In the genomic region with DNA sequence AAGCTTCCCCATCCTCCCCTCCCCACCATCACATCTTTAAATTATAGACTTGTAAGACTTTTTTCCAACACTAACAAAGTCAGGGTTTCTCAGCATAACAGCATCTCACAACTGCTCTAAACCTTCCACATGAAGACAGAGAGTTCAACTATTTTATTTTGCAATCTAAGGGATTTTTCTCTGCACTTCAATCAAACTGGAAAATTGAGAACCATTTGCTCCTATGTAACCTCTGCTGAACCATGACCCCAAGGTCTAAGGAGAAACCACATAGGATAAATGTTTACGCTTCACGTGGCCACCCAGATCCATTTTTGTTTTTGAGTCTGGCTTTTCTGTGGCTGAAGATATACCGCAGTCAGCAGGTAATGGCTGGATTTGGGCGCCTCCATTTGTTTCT, we compare ENCODE assay signal across 22 cellular contexts. TPM values are rescaled to one million over a fixed set of nuclear protein-coding genes. Genes with fewer than 3 reads are reported as not detected.
A peak's percentile ranks its signal among the peaks of the same experiment; 100 is the strongest.
DNase-seq lines count a peak whose midpoint lies in the region; ATAC-seq and TF ChIP-seq lines count a peak whose summit lies in the region.
"Had no signal": no experiment of that assay in that cellular context is flagged by ENCODE, and none has a peak within 500 bp of the region (broad histone marks: within the 10 kb centered on the region; RNA-seq: fewer than 3 reads in every experiment).

No MANE protein-coding gene starts in this region.

- no peak overlapping the region for H2BK20ac ChIP-seq in IMR-90 (ENCODE audit: low read depth, low read length)

- BruUV-seq in IMR-90 (replicated peaks; lab: Mats Ljungman, UMichigan), result no TSS peak

- TF ChIP-seq EP300 in suprapubic skin (IDR thresholded peaks at IDR 0.05), result no peak

- no peak overlapping the region for H2BK120ac ChIP-seq in IMR-90 (ENCODE audit: low read depth, low read length)
- no peak overlapping the region for H2BK120ac ChIP-seq in mesenchymal stem cell (ENCODE audit: low read depth, low read length)

- no peak overlapping the region for H2AK5ac ChIP-seq in IMR-90 (ENCODE audit: low read depth, low read length)
- H2AK5ac ChIP-seq in mesenchymal stem cell (ENCODE audit: low read length, severe bottlenecking), result no peak overlapping the region

- no peak for TF ChIP-seq CTCF in IMR-90 (conservative IDR thresholded peaks at IDR 0.05; ENCODE audit: low read depth, low read length)
- no peak for TF ChIP-seq CTCF in suprapubic skin (IDR thresholded peaks at IDR 0.05)
- TF ChIP-seq CTCF in right atrium auricular region (IDR thresholded peaks at IDR 0.05), result no peak

- no peak overlapping the region for H2BK5ac ChIP-seq in IMR-90 (ENCODE audit: low read depth, low read length, poor library complexity, severe bottlenecking)
- H2BK5ac ChIP-seq in mesenchymal stem cell (ENCODE audit: low read depth, low read length, poor library complexity, severe bottlenecking), result no peak overlapping the region

- H3K23ac ChIP-seq in IMR-90 (ENCODE audit: low read depth, low read length) (no peak overlapping the region), mesenchymal stem cell (ENCODE audit: low read length in 2 of 2) (no peak overlapping the region)

- H2BK15ac ChIP-seq in IMR-90 (ENCODE audit: low read depth, low read length) (no peak overlapping the region), mesenchymal stem cell (ENCODE audit: low read depth, poor library complexity, severe bottlenecking) (no peak overlapping the region)

- H3K18ac ChIP-seq in IMR-90 (ENCODE audit: low read depth, low read length), result no peak overlapping the region
- no peak overlapping the region for H3K18ac ChIP-seq in mesenchymal stem cell (ENCODE audit: low read depth in 1 of 2, low read length in 2 of 2)

- DNase-seq in IMR-90 (no peak), epithelial cell of prostate (ENCODE audit: low read depth, low spot score) (no peak), mesenchymal stem cell (no peak), suprapubic skin (ENCODE audit: low spot score in 2 of 2) (no peak), right atrium auricular region (ENCODE audit: low spot score) (no peak), NCI-H1436 (lab: John Stamatoyannopoulos, UW) (no peak), medulla oblongata (ENCODE audit: extremely low spot score) (no peak), NCI-H526 (lab: John Stamatoyannopoulos, UW) (no peak)
- DNase-seq: AML-193, DND-41, H7, MM.1S, NCI-H1092 treated with DMSO at 0.1 percent for 48 hours, NCI-H1694, NCI-H2081 treated with DMSO at 0.1 percent for 48 hours, NCI-H446 treated with DMSO at 0.1 percent for 48 hours, NCI-H774, SIG-M5 had no signal

- H4K20me1 ChIP-seq in IMR-90 (ENCODE audit: insufficient read depth, low read length), result peaks cover 62% of the 10 kb centered on the region

- H4K5ac ChIP-seq in IMR-90 (ENCODE audit: low read depth, low read length), result no peak overlapping the region

- ATAC-seq in IMR-90 (ENCODE audit: low read depth), result no peak
- ATAC-seq: SK-N-SH treated with all-trans-retinoic acid at 6 μM for 48 hours had no signal

- intact Hi-C loops in IMR-90 (cut with micrococcal nuclease), result no loop called here

- H3K4ac ChIP-seq in IMR-90 (ENCODE audit: low read depth, low read length) (no peak overlapping the region), mesenchymal stem cell (ENCODE audit: low read depth in 1 of 2, low read length in 2 of 2) (no peak overlapping the region)

- H3K4me2 ChIP-seq in IMR-90 (ENCODE audit: low read depth, low read length) (no peak overlapping the region), mesenchymal stem cell (ENCODE audit: low read length, poor library complexity, severe bottlenecking) (no peak overlapping the region)

- H3K4me3 ChIP-seq in IMR-90 (ENCODE audit: insufficient read depth, low read depth, low read length) (no peak overlapping the region), mesenchymal stem cell (ENCODE audit: insufficient read depth in 1 of 2, low read depth in 1 of 2, low read length in 2 of 2) (no peak overlapping the region), suprapubic skin (no peak overlapping the region), right atrium auricular region (no peak overlapping the region)

- no peak overlapping the region for H3K14ac ChIP-seq in IMR-90 (replicated peaks; ENCODE audit: low read depth, low read length)
- no peak overlapping the region for H3K14ac ChIP-seq in mesenchymal stem cell (ENCODE audit: low read length in 2 of 2)

- H3K9me1 ChIP-seq in IMR-90 (ENCODE audit: insufficient read depth, low read length), result 0 out of 2 replicates have a peak, but pooled peaks cover 3% of the 10 kb centered on the region

- POLR2A ChIA-PET in IMR-90 (lab: Charles Lee; ENCODE audit: unreplicated experiment), result no interaction called here

- H3K9ac ChIP-seq in IMR-90 (ENCODE audit: low read depth, low read length) (no peak overlapping the region), mesenchymal stem cell (ENCODE audit: low read length) (peak overlapping the region; percentile 79)

- H3K4me1 ChIP-seq in IMR-90 (ENCODE audit: control insufficient read depth, insufficient read depth, low read length), result peaks cover 12% of the 10 kb centered on the region
- peaks cover 3% of the 10 kb centered on the region for H3K4me1 ChIP-seq in mesenchymal stem cell (ENCODE audit: control insufficient read depth, insufficient read depth, low read depth, low read length)
- H3K4me1 ChIP-seq in suprapubic skin, result peaks cover 62% of the 10 kb centered on the region
- H3K4me1 ChIP-seq in right atrium auricular region, result peaks cover 0 to 31% of the 10 kb centered on the region in 2 donors

- TF ChIP-seq POLR2A in IMR-90 (IDR thresholded peaks at IDR 0.05; ENCODE audit: low read depth, low read length) (peak; percentile 42; the same call in 1 of the 2 replicates), suprapubic skin (IDR thresholded peaks at IDR 0.05) (no peak)

- dilution Hi-C loops in IMR-90 (cut with HindIII; ENCODE audit: low sequenced_read_pairs, unreplicated experiment), result loop anchor here (25.0 kb wide), 1 partner anchor 299 kb away; a partner anchor contains a TSS

- H3K36me3 ChIP-seq in IMR-90 (ENCODE audit: control insufficient read depth, insufficient read depth, low read length) (peaks cover 47% of the 10 kb centered on the region), mesenchymal stem cell (ENCODE audit: control insufficient read depth in 1 of 2, insufficient read depth in 2 of 2, low read depth in 1 of 2, low read length in 2 of 2) (peaks cover 37 to 60% of the 10 kb centered on the region in 2 experiments), suprapubic skin (peaks cover 42% of the 10 kb centered on the region), right atrium auricular region (peaks cover 29% of the 10 kb centered on the region)

- H4K91ac ChIP-seq in IMR-90 (ENCODE audit: insufficient read depth, low read depth, low read length) (no peak overlapping the region), mesenchymal stem cell (ENCODE audit: low read length) (no peak overlapping the region)

- no peak overlapping the region for H3K56ac ChIP-seq in IMR-90 (ENCODE audit: extremely low read depth, insufficient read depth, low read length)

- in situ Hi-C loops in IMR-90 (cut with MboI; ENCODE audit: low sequenced_read_pairs), result no loop called here

- H3K79me1 ChIP-seq in IMR-90 (ENCODE audit: low read depth in 1 of 2, low read length in 2 of 2), result peaks cover 36 to 76% of the 10 kb centered on the region in 2 experiments
- peaks cover 30% of the 10 kb centered on the region for H3K79me1 ChIP-seq in mesenchymal stem cell (replicated peaks; ENCODE audit: low read length, poor library complexity, severe bottlenecking)

- H3K9me3 ChIP-seq in IMR-90 (ENCODE audit: control insufficient read depth, insufficient read depth, low read length) (no peaks in the 10 kb centered on the region), mesenchymal stem cell (ENCODE audit: control insufficient read depth, low read length) (no peaks in the 10 kb centered on the region), suprapubic skin (no peaks in the 10 kb centered on the region), right atrium auricular region (no peaks in the 10 kb centered on the region)

- H3K27me3 ChIP-seq in IMR-90 (ENCODE audit: control insufficient read depth, insufficient read depth, low read length) (no peaks in the 10 kb centered on the region), mesenchymal stem cell (ENCODE audit: control insufficient read depth in 1 of 2, insufficient read depth in 1 of 2, low read length in 2 of 2) (no peaks in the 10 kb centered on the region), suprapubic skin (no peaks in the 10 kb centered on the region), right atrium auricular region (no peaks in the 10 kb centered on the region)

- H2BK12ac ChIP-seq in mesenchymal stem cell (ENCODE audit: low read length in 2 of 2), result no peak overlapping the region

- no peak overlapping the region for H2AK9ac ChIP-seq in IMR-90 (replicated peaks; ENCODE audit: low read depth, low read length, poor library complexity)

- H4K8ac ChIP-seq in IMR-90 (ENCODE audit: low read depth in 2 of 2, low read length in 2 of 2) (peak overlapping the region in 1 of 2 experiments; percentile 46; a peak in 1 of 4 replicates), mesenchymal stem cell (ENCODE audit: low read length) (no peak overlapping the region)

- no peak overlapping the region for H3K27ac ChIP-seq in IMR-90 (ENCODE audit: insufficient read depth, low read length)
- peak overlapping the region; percentile 96 for H3K27ac ChIP-seq in epithelial cell of prostate
- no peak overlapping the region for H3K27ac ChIP-seq in mesenchymal stem cell (ENCODE audit: low read length, poor library complexity, severe bottlenecking)
- H3K27ac ChIP-seq in suprapubic skin, result peak overlapping the region; percentile 11
- H3K27ac ChIP-seq in right atrium auricular region, result no peak overlapping the region
- H3K27ac ChIP-seq: C4-2B, HL-60 had no signal

- WGBS in IMR-90 (ENCODE audit: extremely low coverage in 2 of 2, insufficient read length in 1 of 2), 2 experiments, result no CpG with 5 or more reads among the region's 4 CpGs
- WGBS in mesenchymal stem cell, result 81% methylated on average over 4 of the region's 4 CpGs
- 96% methylated on average over 4 of the region's 4 CpGs for WGBS in suprapubic skin

- CTCF ChIA-PET in IMR-90 (lab: Yijun Ruan, JAX), result interaction anchor here (5.2 kb wide), 1 partner anchor 301 kb away, joined by 27 read pairs; no protein-coding TSS in a partner anchor

- no peak for TF ChIP-seq RAD21 in IMR-90 (IDR thresholded peaks at IDR 0.05; ENCODE audit: low read length)

- H2AFZ ChIP-seq in IMR-90 (replicated peaks; ENCODE audit: low read length, poor library complexity) (no peak overlapping the region), mesenchymal stem cell (ENCODE audit: low read depth, low read length) (no peak overlapping the region)

RNA-seq across cellular contexts. Expression of a gene that starts 13.2 kb away (rescaled TPM):
- total RNA-seq in IMR-90 (2012; rRNA removed) (101 and 106 TPM in 2 replicates), suprapubic skin (100 to 1,000 TPM; 128 to 312 (median 262) TPM), right atrium auricular region (10 to 100 TPM; 33.0 to 34.5 TPM)
- 102 and 145 TPM in 2 replicates for polyA plus RNA-seq in IMR-90 (2012; rRNA removed)
- 66.7 and 88.3 TPM in 2 replicates for polyA plus RNA-seq in IMR-90 (2012; cell fraction: cytosol; rRNA removed)
- polyA plus RNA-seq in IMR-90 (2012; cell fraction: nucleus; rRNA removed; ENCODE audit: low replicate concordance), result 50.7 and 405 TPM in 2 replicates
- 109 TPM for polyA plus RNA-seq in mesenchymal stem cell (2013, experiment 1 of 2)
- 106 TPM for polyA plus RNA-seq in mesenchymal stem cell (2013, experiment 2 of 2)
- total RNA-seq: OCI-LY7 had no signal

RNA-seq across cellular contexts. Expression of a gene that starts 51.4 kb away (rescaled TPM):
- 207 and 384 TPM in 2 replicates for total RNA-seq in IMR-90 (2012; rRNA removed)
- 348 and 357 TPM in 2 replicates for polyA plus RNA-seq in IMR-90 (2012; rRNA removed)
- polyA plus RNA-seq in IMR-90 (2012; cell fraction: cytosol; rRNA removed), result 108 and 179 TPM in 2 replicates
- 19.8 and 112 TPM in 2 replicates for polyA plus RNA-seq in IMR-90 (2012; cell fraction: nucleus; rRNA removed; ENCODE audit: low replicate concordance)
- polyA plus RNA-seq in mesenchymal stem cell (2013, experiment 1 of 2), result 232 TPM
- polyA plus RNA-seq in mesenchymal stem cell (2013, experiment 2 of 2), result 236 TPM
- 10 to 100 TPM; 74.0 to 94.1 (median 85.2) TPM for total RNA-seq in suprapubic skin
- total RNA-seq in right atrium auricular region, result 100 to 1,000 TPM; 206 to 266 TPM

Comparison
In these comparisons a context has a peak if more than half of its experiments do, and no peak if none do; other contexts are left out.
1. H3K27ac ChIP-seq: peak in epithelial cell of prostate (single experiment) and suprapubic skin (single experiment); none in IMR-90 (single experiment), mesenchymal stem cell (single experiment) and right atrium auricular region (0 of 2).